ENCODE assay signal across 17 cellular contexts in the genomic region with DNA sequence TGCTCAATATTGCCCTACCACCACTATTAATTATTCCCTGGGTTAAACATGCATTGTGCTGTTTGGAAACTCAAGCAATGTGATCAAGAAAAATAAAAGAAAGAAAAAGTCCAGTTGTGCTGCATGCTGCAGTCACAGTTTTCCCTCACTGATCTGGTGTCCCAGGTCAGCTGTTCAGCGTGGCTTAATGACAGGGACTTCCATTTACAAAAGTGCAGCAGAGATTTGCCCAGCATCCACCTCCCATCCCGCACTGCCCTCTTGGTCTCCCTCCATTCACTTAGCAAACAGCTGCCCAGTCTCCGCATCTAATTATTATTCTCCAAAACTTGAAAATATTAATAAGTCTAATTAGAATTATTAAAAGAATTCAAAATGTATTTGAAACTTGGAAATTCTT. TPM values are rescaled to one million over a fixed set of nuclear protein-coding genes. Genes with fewer than 3 reads are reported as not detected.
DNase-seq lines count a peak whose midpoint lies in the region; ATAC-seq lines count a peak whose summit lies in the region.
"Had no signal": no experiment of that assay in that cellular context is flagged by ENCODE, and none has a peak within 500 bp of the region (broad histone marks: within the 10 kb centered on the region; RNA-seq: fewer than 3 reads in every experiment).

No MANE protein-coding gene starts in this region.

- no peak for ATAC-seq in HG03175 (IDR thresholded peaks at IDR 0.05; ENCODE audit: unreplicated experiment)
- no peak for ATAC-seq in effector memory CD8-positive, alpha-beta T cell (replicated peaks)
- ATAC-seq: HCT116, HepG2 had no signal

- H2BK5ac ChIP-seq in mesendoderm (ENCODE audit: low read length) = no peak overlapping the region

- H3K4me1 ChIP-seq in mesendoderm (ENCODE audit: control insufficient read depth, low read depth, low read length) = no peaks in the 10 kb centered on the region
- H3K4me1 ChIP-seq: BE2C, Caco-2 had no signal

- no peak overlapping the region for H2BK15ac ChIP-seq in mesendoderm (replicated peaks; ENCODE audit: low read depth)

- no peak overlapping the region for H3K9ac ChIP-seq in mesendoderm (ENCODE audit: low read length)

- no peak overlapping the region for H3K23ac ChIP-seq in mesendoderm (ENCODE audit: low read length)

- no peak overlapping the region for H3K4ac ChIP-seq in mesendoderm (ENCODE audit: low read depth, low read length)

- H3K9me3 Mint-ChIP-seq in effector memory CD8-positive, alpha-beta T cell = peaks cover 0 to 9% of the 10 kb centered on the region in 2 donors
- H3K9me3 Mint-ChIP-seq: CD4-positive, alpha-beta T cell; IgD-negative memory B cell had no signal

- H3K56ac ChIP-seq in mesendoderm (ENCODE audit: low read length) = no peak overlapping the region

- WGBS in mesendoderm (ENCODE audit: extremely low coverage, insufficient coverage, low lambda C conversion rate) = no CpG with 5 or more reads among the region's 3 CpGs

- H3K79me2 ChIP-seq in mesendoderm (ENCODE audit: control insufficient read depth, insufficient read depth, low read length) = no peaks in the 10 kb centered on the region

- DNase-seq in substantia nigra (lab: John Stamatoyannopoulos, UW) = peak in 11 of 49 donors; percentile 3 to 17 (median 11)
- no peak for DNase-seq in effector memory CD8-positive, alpha-beta T cell
- DNase-seq in mesendoderm = no peak
- DNase-seq: BE2C; Caco-2; CD4-positive, alpha-beta T cell; DMS79; GDM1; GOT3; H7; HFFc6 had no signal

- no peaks in the 10 kb centered on the region for H3K4me1 Mint-ChIP-seq in effector memory CD8-positive, alpha-beta T cell (ENCODE audit: low read depth in 2 of 2)
- H3K4me1 Mint-ChIP-seq: IgD-negative memory B cell had no signal

- H3K18ac ChIP-seq in mesendoderm (ENCODE audit: low read length) = no peak overlapping the region

- no peak overlapping the region for H4K8ac ChIP-seq in mesendoderm (ENCODE audit: low read depth, low read length)

- H3K4me3 Mint-ChIP-seq in effector memory CD8-positive, alpha-beta T cell = no peak overlapping the region
- H3K4me3 Mint-ChIP-seq: CD4-positive, alpha-beta T cell; HFFc6; IgD-negative memory B cell had no signal

- H2AK5ac ChIP-seq in mesendoderm (ENCODE audit: low read length) = no peak overlapping the region

- H4K5ac ChIP-seq in mesendoderm (ENCODE audit: low read length) = no peak overlapping the region

- H3K4me2 ChIP-seq in mesendoderm (ENCODE audit: low read length) = no peak overlapping the region

- no peak overlapping the region for H2BK120ac ChIP-seq in mesendoderm (ENCODE audit: low read depth, low read length)

- no peaks in the 10 kb centered on the region for H3K36me3 Mint-ChIP-seq in effector memory CD8-positive, alpha-beta T cell (ENCODE audit: insufficient read depth)
- H3K36me3 Mint-ChIP-seq: IgD-negative memory B cell had no signal

- H3K79me1 ChIP-seq in mesendoderm (ENCODE audit: low read length) = no peaks in the 10 kb centered on the region

- H3K27me3 Mint-ChIP-seq in effector memory CD8-positive, alpha-beta T cell = peaks cover 12 to 15% of the 10 kb centered on the region in 2 donors

- no peak overlapping the region for H3K4me3 ChIP-seq in mesendoderm (ENCODE audit: low read length)

- H3K27me3 ChIP-seq in layer of hippocampus (ENCODE audit: control insufficient read depth, insufficient read depth, low read length) = no peaks in the 10 kb centered on the region
- no peaks in the 10 kb centered on the region for H3K27me3 ChIP-seq in mesendoderm (ENCODE audit: insufficient read depth, low read length, poor library complexity)
- H3K27me3 ChIP-seq: BE2C had no signal

- no peaks in the 10 kb centered on the region for H3K36me3 ChIP-seq in mesendoderm (ENCODE audit: control insufficient read depth, insufficient read depth, low read length)
- H3K36me3 ChIP-seq: BE2C had no signal

- H3K27ac ChIP-seq in cingulate gyrus (ENCODE audit: low read depth, low read length) (peak overlapping the region; percentile 67), layer of hippocampus (ENCODE audit: low read depth, low read length) (peak overlapping the region; percentile 35), substantia nigra (ENCODE audit: low read depth, low read length, poor library complexity, severe bottlenecking) (peak overlapping the region; percentile 94), mesendoderm (ENCODE audit: low read depth, low read length) (no peak overlapping the region)

- H3K27ac Mint-ChIP-seq in effector memory CD8-positive, alpha-beta T cell = no peak overlapping the region
- H3K27ac Mint-ChIP-seq: CD4-positive, alpha-beta T cell; HFFc6; IgD-negative memory B cell had no signal

RNA-seq across cellular contexts. Expression of gene OR2T4, which starts 2.0 kb away (rescaled TPM):
- not detected for polyA plus RNA-seq in mesendoderm (2013, experiment 1 of 2)
- not detected for polyA plus RNA-seq in mesendoderm (2013, experiment 2 of 2)
- polyA plus RNA-seq: HepG2, IgD-negative memory B cell had no signal

RNA-seq across cellular contexts. Expression of gene OR14C36, which starts 10.8 kb away (rescaled TPM):
- not detected for polyA plus RNA-seq in mesendoderm (2013, experiment 1 of 2)
- not detected for polyA plus RNA-seq in mesendoderm (2013, experiment 2 of 2)
- polyA plus RNA-seq: HepG2, IgD-negative memory B cell had no signal

RNA-seq across cellular contexts. Expression of gene OR2T6, which starts 16.1 kb away (rescaled TPM):
- not detected for polyA plus RNA-seq in mesendoderm (2013, experiment 1 of 2)
- polyA plus RNA-seq in mesendoderm (2013, experiment 2 of 2) = not detected
- polyA plus RNA-seq: HepG2, IgD-negative memory B cell had no signal

RNA-seq across cellular contexts. Expression of gene OR2M7, which starts 35.0 kb away (rescaled TPM):
- not detected for polyA plus RNA-seq in mesendoderm (2013, experiment 1 of 2)
- not detected for polyA plus RNA-seq in mesendoderm (2013, experiment 2 of 2)
- polyA plus RNA-seq: HepG2, IgD-negative memory B cell had no signal

RNA-seq across cellular contexts. Expression of gene OR2T1, which starts 43.4 kb away (rescaled TPM):
- polyA plus RNA-seq in mesendoderm (2013, experiment 1 of 2) = not detected
- not detected for polyA plus RNA-seq in mesendoderm (2013, experiment 2 of 2)
- polyA plus RNA-seq: HepG2, IgD-negative memory B cell had no signal
